Comparison of ENCODE assay signal across 13 cellular contexts in genomic region chr17:18626152-18626870, GRCh38. TPM values are rescaled to one million over a fixed set of nuclear protein-coding genes. Genes with fewer than 3 reads are reported as not detected.
DNase-seq lines count a peak whose midpoint lies in the region; ATAC-seq, FAIRE-seq and TF ChIP-seq lines count a peak whose summit lies in the region.
"Had no signal": no experiment of that assay in that cellular context is flagged by ENCODE, and none has a peak within 500 bp of the region (broad histone marks: within the 10 kb centered on the region; RNA-seq: fewer than 3 reads in every experiment).

No MANE protein-coding gene starts in this region.

- in situ Hi-C loops in HepG2 (cut with HindIII; ENCODE audit: extremely low pct_ligation_motif_present, low pct_unique_long_range_greater_than_20kb): no loop called here

- WGBS in HepG2 (ENCODE audit: low lambda C conversion rate): 46% methylated on average over 9 of the region's 12 CpGs
- 74% methylated on average over 9 of the region's 12 CpGs for WGBS in right lobe of liver (ENCODE audit: insufficient coverage, low coverage, low lambda C conversion rate, missing lambda C conversion rate)

- H3K4me1 ChIP-seq in HepG2 (ENCODE audit: insufficient read depth, low read length): 0 out of 2 replicates have a peak, but pooled peaks cover 7% of the 10 kb centered on the region
- no peaks in the 10 kb centered on the region for H3K4me1 ChIP-seq in right lobe of liver
- H3K4me1 ChIP-seq: BLaER1, thyroid gland had no signal

- H3K27ac Mint-ChIP-seq in T-cell: peak overlapping the region in 1 of 2 donors; percentile 82
- H3K27ac Mint-ChIP-seq: H9 had no signal

- no peak for TF ChIP-seq EP300 in HepG2 (IDR thresholded peaks at IDR 0.05; ENCODE audit: low read depth in 2 of 2, low read length in 2 of 2)
- TF ChIP-seq EP300 in HepG2 (CRISPR knock-in tag; IDR thresholded peaks at IDR 0.05; ENCODE audit: borderline replicate concordance): no peak

- intact Hi-C loops in HepG2 (cut with micrococcal nuclease; ENCODE audit: unreplicated experiment) (no loop called here), right lobe of liver (cut with DNase I) (no loop called here)

- TF ChIP-seq RAD21 in HepG2 (CRISPR knock-in tag; IDR thresholded peaks at IDR 0.05): no peak

- H3K4me2 ChIP-seq in HepG2 (ENCODE audit: low read depth, low read length): peak overlapping the region; percentile 43

- H2AFZ ChIP-seq in HepG2 (ENCODE audit: low read length): no peak overlapping the region

- POLR2A ChIA-PET in HepG2 (lab: Yijun Ruan, JAX): no interaction called here
- POLR2A ChIA-PET in T-cell (lab: Charles Lee): interaction anchor here in 1 of 2 donors (0.6 to 0.7 kb wide), 2 partner anchors 313 to 1579 kb away, joined by 4 to 6 read pairs; no protein-coding TSS in a partner anchor

- CTCF ChIA-PET in HepG2 (lab: Yijun Ruan, JAX; ENCODE audit: low intra/inter-chr PET ratio, low total read pairs): interaction anchor here (0.8 to 1.9 kb wide), 2 partner anchors 233 to 335 kb away, joined by 4 read pairs; no protein-coding TSS in a partner anchor
- CTCF ChIA-PET in T-cell (lab: Charles Lee): interaction anchor here (0.6 to 1.1 kb wide), 5 partner anchors 232 to 410 kb away, joined by 3 to 5 read pairs (median 3); partner anchors contain the start of genes LLGL1 (in 1 of the 2) and PRPSAP2 (in 1 of the 2)

- peak overlapping the region; percentile 21 to 91 (median 79) for H3K4me3 Mint-ChIP-seq in T-cell
- H3K4me3 Mint-ChIP-seq: H9 had no signal

- H3K27me3 Mint-ChIP-seq in T-cell: no peaks in the 10 kb centered on the region

- ATAC-seq in HepG2: no peak
- ATAC-seq in right lobe of liver: no peak
- no peak for ATAC-seq in T-cell (replicated peaks in 1 of 4)
- no peak for ATAC-seq in HG02798 (IDR thresholded peaks at IDR 0.05; ENCODE audit: poor library complexity, unreplicated experiment)
- no peak for ATAC-seq in GM21447 (IDR thresholded peaks at IDR 0.05; ENCODE audit: unreplicated experiment)
- ATAC-seq in HG03045 (IDR thresholded peaks at IDR 0.05; ENCODE audit: unreplicated experiment): no peak

- no peaks in the 10 kb centered on the region for H3K36me3 Mint-ChIP-seq in T-cell

- H3K36me3 ChIP-seq in HepG2 (replicated peaks in 1 of 2; ENCODE audit: control insufficient read depth in 1 of 2, insufficient read depth in 2 of 2, low read length in 2 of 2) (no peaks in the 10 kb centered on the region), right lobe of liver (no peaks in the 10 kb centered on the region)
- H3K36me3 ChIP-seq: BLaER1, thyroid gland had no signal

- peaks cover 13 to 17% (median 13%) of the 10 kb centered on the region in 3 donors for H3K4me1 Mint-ChIP-seq in T-cell

- no peak for FAIRE-seq in HepG2 (lab: Jason Lieb, UNC)

- no peaks in the 10 kb centered on the region for H3K9me3 Mint-ChIP-seq in T-cell

- no TSS peak for BruUV-seq in HepG2 (replicated peaks; lab: Mats Ljungman, UMichigan)

- no peak for TF ChIP-seq CTCF in HepG2 (CRISPR knock-in tag; IDR thresholded peaks at IDR 0.05)
- no peak for TF ChIP-seq CTCF in right lobe of liver (IDR thresholded peaks at IDR 0.05)

- H3K27ac ChIP-seq in HepG2 (ENCODE audit: extremely low read length, insufficient read depth, low read length) (no peak overlapping the region), right lobe of liver (no peak overlapping the region)
- H3K27ac ChIP-seq: BLaER1, thyroid gland had no signal

- H3K9me3 ChIP-seq in HepG2 (ENCODE audit: low read length) (no peaks in the 10 kb centered on the region), right lobe of liver (no peaks in the 10 kb centered on the region)
- H3K9me3 ChIP-seq: BLaER1, thyroid gland had no signal

- no peak for DNase-seq in HepG2 (ENCODE audit: low spot score)
- DNase-seq in right lobe of liver: no peak
- no peak for DNase-seq in T-cell
- peak; percentile 49 for DNase-seq in islet precursor cell
- no peak for DNase-seq in OCI-M2 (lab: John Stamatoyannopoulos, UW; ENCODE audit: unreplicated experiment)

- TF ChIP-seq POLR2A in HepG2 (IDR thresholded peaks at IDR 0.05; ENCODE audit: insufficient read depth in 1 of 2, low read depth in 2 of 2, low read length in 2 of 2) (no peak), right lobe of liver (IDR thresholded peaks at IDR 0.05) (no peak)

- H3K27me3 ChIP-seq in HepG2 (ENCODE audit: control insufficient read depth in 1 of 2, insufficient read depth in 2 of 2, low read length in 2 of 2): no peaks in the 10 kb centered on the region; a peak in 1 of 5 replicates
- no peaks in the 10 kb centered on the region for H3K27me3 ChIP-seq in right lobe of liver
- H3K27me3 ChIP-seq: BLaER1, thyroid gland had no signal

- H3K4me3 ChIP-seq in HepG2 (replicated peaks in 1 of 3; ENCODE audit: insufficient read depth in 1 of 3, low read depth in 2 of 3, low read length in 3 of 3) (no peak overlapping the region), right lobe of liver (no peak overlapping the region)
- H3K4me3 ChIP-seq: BLaER1 had no signal

- no peak overlapping the region for H3K9ac ChIP-seq in HepG2 (ENCODE audit: insufficient read depth, low read depth, low read length)
- H3K9ac ChIP-seq: BLaER1 had no signal

- no peaks in the 10 kb centered on the region for H4K20me1 ChIP-seq in HepG2 (ENCODE audit: insufficient read depth, low read length)
- H4K20me1 ChIP-seq: BLaER1 had no signal

- H3K79me2 ChIP-seq in HepG2 (ENCODE audit: insufficient read depth, low read length): no peaks in the 10 kb centered on the region

TF ChIP-seq in HepG2, 621 proteins besides CTCF, POLR2A, EP300 and RAD21 (continues in another document):
- TF ChIP-seq TERF1 (CRISPR knock-in tag; IDR thresholded peaks at IDR 0.05) (no peak), GABPA (IDR thresholded peaks at IDR 0.05; ENCODE audit: low read depth, low read length) (no peak), GABPA (CRISPR knock-in tag; IDR thresholded peaks at IDR 0.05; ENCODE audit: low read depth) (no peak)

RNA-seq across cellular contexts. Expression of gene TBC1D28, which starts 17.9 kb away (rescaled TPM):
- total RNA-seq in HepG2 (2016; rRNA removed; fragmentation: Illumina TruSeq; extraction: Trizol) (not detected in 2 replicates), right lobe of liver (not detected), T-cell (under 1 TPM in 1 of 5 donors, not detected in 4; 0.39 TPM)
- total RNA-seq in HepG2 (2016; cell fraction: cytosol; rRNA removed; fragmentation: Illumina TruSeq; extraction: Trizol; ENCODE audit: low read depth): not detected in 2 replicates
- total RNA-seq in HepG2 (2016; cell fraction: insoluble cytoplasmic fraction; rRNA removed; fragmentation: Illumina TruSeq; extraction: Trizol): not detected in 2 replicates
- total RNA-seq in HepG2 (2016; cell fraction: membrane; rRNA removed; fragmentation: Illumina TruSeq; extraction: Trizol): not detected in 2 replicates
- not detected in 2 replicates for total RNA-seq in HepG2 (2016; cell fraction: nucleus; rRNA removed; fragmentation: Illumina TruSeq; extraction: Trizol)
- 0.03 TPM in 1 of 2 replicates, not detected in the other for polyA plus RNA-seq in HepG2 (2011; rRNA removed)
- polyA plus RNA-seq in HepG2 (2011; cell fraction: cytosol; rRNA removed): not detected in 2 replicates
- 0.31 TPM in 1 of 2 replicates, not detected in the other for polyA plus RNA-seq in HepG2 (2011; cell fraction: nucleus; rRNA removed)
- polyA plus RNA-seq in HepG2 (2012): not detected in 2 replicates
- polyA plus RNA-seq in HepG2 (2016; cell fraction: cytosol; fragmentation: Illumina TruSeq; extraction: Trizol; ENCODE audit: low read depth): not detected in 2 replicates
- not detected in 2 replicates for polyA plus RNA-seq in HepG2 (2016; cell fraction: insoluble cytoplasmic fraction; fragmentation: Illumina TruSeq; extraction: Trizol; ENCODE audit: low read depth)
- not detected in 2 replicates for polyA plus RNA-seq in HepG2 (2016; cell fraction: membrane; fragmentation: Illumina TruSeq; extraction: Trizol; ENCODE audit: low read depth)
- not detected in 2 replicates for polyA plus RNA-seq in HepG2 (2016; cell fraction: nucleus; fragmentation: Illumina TruSeq; extraction: Trizol; ENCODE audit: insufficient read depth, low read depth)
- polyA minus RNA-seq in HepG2 (2011; rRNA and poly(A)+ RNA removed; ENCODE audit: low replicate concordance): 0.91 TPM in 1 of 2 replicates, not detected in the other
- polyA minus RNA-seq in HepG2 (2011; cell fraction: cytosol; rRNA and poly(A)+ RNA removed): not detected in 2 replicates
- not detected in 2 replicates for polyA minus RNA-seq in HepG2 (2011; cell fraction: nucleus; rRNA and poly(A)+ RNA removed)
- total RNA-seq: chondrocyte, occipital lobe, thyroid gland had no signal

RNA-seq across cellular contexts. Expression of gene FOXO3B, which starts 55.8 kb away (rescaled TPM):
- 2.1 and 2.7 TPM in 2 replicates for total RNA-seq in HepG2 (2016; rRNA removed; fragmentation: Illumina TruSeq; extraction: Trizol)
- 0.30 and 0.35 TPM in 2 replicates for total RNA-seq in HepG2 (2016; cell fraction: cytosol; rRNA removed; fragmentation: Illumina TruSeq; extraction: Trizol; ENCODE audit: low read depth)
- total RNA-seq in HepG2 (2016; cell fraction: insoluble cytoplasmic fraction; rRNA removed; fragmentation: Illumina TruSeq; extraction: Trizol): 1.3 and 3.1 TPM in 2 replicates
- 0.71 and 1.0 TPM in 2 replicates for total RNA-seq in HepG2 (2016; cell fraction: membrane; rRNA removed; fragmentation: Illumina TruSeq; extraction: Trizol)
- total RNA-seq in HepG2 (2016; cell fraction: nucleus; rRNA removed; fragmentation: Illumina TruSeq; extraction: Trizol): 2.3 and 2.9 TPM in 2 replicates
- polyA plus RNA-seq in HepG2 (2011; rRNA removed): 3.1 and 3.9 TPM in 2 replicates
- 2.4 and 2.7 TPM in 2 replicates for polyA plus RNA-seq in HepG2 (2011; cell fraction: cytosol; rRNA removed)
- 6.2 and 7.1 TPM in 2 replicates for polyA plus RNA-seq in HepG2 (2011; cell fraction: nucleus; rRNA removed)
- 1.0 and 1.9 TPM in 2 replicates for polyA plus RNA-seq in HepG2 (2012)
- polyA plus RNA-seq in HepG2 (2016; cell fraction: cytosol; fragmentation: Illumina TruSeq; extraction: Trizol; ENCODE audit: low read depth): 0.10 TPM in 2 replicates
- polyA plus RNA-seq in HepG2 (2016; cell fraction: insoluble cytoplasmic fraction; fragmentation: Illumina TruSeq; extraction: Trizol; ENCODE audit: low read depth): 1.1 and 1.3 TPM in 2 replicates
- 0.22 and 0.27 TPM in 2 replicates for polyA plus RNA-seq in HepG2 (2016; cell fraction: membrane; fragmentation: Illumina TruSeq; extraction: Trizol; ENCODE audit: low read depth)
- 2.2 and 3.0 TPM in 2 replicates for polyA plus RNA-seq in HepG2 (2016; cell fraction: nucleus; fragmentation: Illumina TruSeq; extraction: Trizol; ENCODE audit: insufficient read depth, low read depth)
- polyA minus RNA-seq in HepG2 (2011; rRNA and poly(A)+ RNA removed; ENCODE audit: low replicate concordance): 6.7 and 11.5 TPM in 2 replicates
- polyA minus RNA-seq in HepG2 (2011; cell fraction: cytosol; rRNA and poly(A)+ RNA removed): 1.6 and 2.1 TPM in 2 replicates
- 6.4 and 8.7 TPM in 2 replicates for polyA minus RNA-seq in HepG2 (2011; cell fraction: nucleus; rRNA and poly(A)+ RNA removed)
- 1 to 10 TPM in 3 of 6 experiments, under 1 TPM in 3; 0.44 to 1.6 (median 1.1) TPM for total RNA-seq in right lobe of liver
- 1 to 10 TPM; 3.2 to 8.6 (median 7.6) TPM for total RNA-seq in T-cell
